Comparison of ENCODE assay signal across 13 cellular contexts in the genomic region with DNA sequence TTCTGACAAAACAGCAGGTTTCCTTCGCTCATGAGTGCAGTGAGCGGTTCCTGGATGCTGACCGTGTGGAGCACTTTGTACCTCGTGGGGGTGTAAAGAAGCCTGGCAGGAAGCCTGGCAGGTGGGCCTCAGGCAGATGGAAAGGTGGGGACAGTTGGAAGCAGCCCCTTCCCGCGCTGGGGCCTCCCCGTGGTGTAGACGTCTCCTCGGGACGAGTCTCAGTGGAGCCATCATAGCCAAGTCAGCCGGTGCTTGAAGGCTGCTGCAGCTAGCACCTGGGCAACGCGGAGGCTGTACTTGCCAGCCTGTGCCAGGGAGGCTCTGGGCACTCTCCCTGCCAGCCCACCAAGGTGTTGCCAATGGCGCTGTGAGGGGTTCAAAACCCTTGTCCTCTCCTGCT.
DNase-seq lines count a peak whose midpoint lies in the region; ATAC-seq and TF ChIP-seq lines count a peak whose summit lies in the region.
"Had no signal": no experiment of that assay in that cellular context is flagged by ENCODE, and none has a peak within 500 bp of the region (broad histone marks: within the 10 kb centered on the region; RNA-seq: fewer than 3 reads in every experiment).

No MANE protein-coding gene starts in this region.

- ATAC-seq in heart left ventricle = no peak
- ATAC-seq in left lobe of liver = no peak
- no peak for ATAC-seq in GM21447 (IDR thresholded peaks at IDR 0.05; ENCODE audit: unreplicated experiment)

- DNase-seq in right atrium auricular region (ENCODE audit: low spot score) = peak; percentile 13
- DNase-seq in heart left ventricle = no peak
- DNase-seq in left lobe of liver (ENCODE audit: low spot score) = peak; percentile 23
- DNase-seq in posterior vena cava (ENCODE audit: low spot score) = peak; percentile 79
- DNase-seq in amygdala (lab: John Stamatoyannopoulos, UW) = no peak
- no peak for DNase-seq in effector memory CD4-positive, alpha-beta T cell
- DNase-seq: ACHN; CD4-positive, CD25-positive, alpha-beta regulatory T cell; DMS53; GF-D8; IMR-90 had no signal

- no peaks in the 10 kb centered on the region for H3K4me1 ChIP-seq in right atrium auricular region
- no peaks in the 10 kb centered on the region for H3K4me1 ChIP-seq in heart left ventricle
- no peaks in the 10 kb centered on the region for H3K4me1 ChIP-seq in effector memory CD4-positive, alpha-beta T cell (ENCODE audit: control insufficient read depth, insufficient read depth, low read length, poor library complexity, severe bottlenecking)
- H3K4me1 ChIP-seq: BLaER1 treated with 17β-estradiol and CSF1 and Interleukin-3, amounts not matched to agents 10 nM and 100 nM had no signal

- TF ChIP-seq CTCF in right atrium auricular region (IDR thresholded peaks at IDR 0.05) = no peak
- TF ChIP-seq CTCF in heart left ventricle (IDR thresholded peaks at IDR 0.05) = no peak

- WGBS in heart left ventricle, 4 donors = 56 to 66% (median 65%) methylated on average over 14 of the region's 14 CpGs

- H3K27ac ChIP-seq in right atrium auricular region (no peak overlapping the region), heart left ventricle (no peak overlapping the region)
- no peak overlapping the region for H3K27ac ChIP-seq in effector memory CD4-positive, alpha-beta T cell (ENCODE audit: insufficient read depth, low read length, poor library complexity, severe bottlenecking)
- H3K27ac ChIP-seq: BLaER1 treated with 17β-estradiol and CSF1 and Interleukin-3, amounts not matched to agents 10 nM and 100 nM had no signal

- H3K4me3 ChIP-seq in right atrium auricular region (no peak overlapping the region), heart left ventricle (no peak overlapping the region)
- no peak overlapping the region for H3K4me3 ChIP-seq in effector memory CD4-positive, alpha-beta T cell (ENCODE audit: insufficient read depth, low read depth, low read length, poor library complexity, severe bottlenecking)
- H3K4me3 ChIP-seq: BLaER1 treated with 17β-estradiol and CSF1 and Interleukin-3, amounts not matched to agents 10 nM and 100 nM had no signal

- no peaks in the 10 kb centered on the region for H3K27me3 ChIP-seq in right atrium auricular region
- H3K27me3 ChIP-seq in heart left ventricle = no peaks in the 10 kb centered on the region
- H3K27me3 ChIP-seq in effector memory CD4-positive, alpha-beta T cell (replicated peaks; ENCODE audit: control insufficient read depth, insufficient read depth, low read length, poor library complexity, severe bottlenecking) = no peaks in the 10 kb centered on the region
- H3K27me3 ChIP-seq: BLaER1 treated with 17β-estradiol and CSF1 and Interleukin-3, amounts not matched to agents 10 nM and 100 nM had no signal

- TF ChIP-seq POLR2A in heart left ventricle (IDR thresholded peaks at IDR 0.05) = no peak

- intact Hi-C loops in heart left ventricle (cut with DNase I) (no loop called here), posterior vena cava (cut with DNase I) (no loop called here)

- no peaks in the 10 kb centered on the region for H3K9me3 ChIP-seq in right atrium auricular region
- no peaks in the 10 kb centered on the region for H3K9me3 ChIP-seq in heart left ventricle
- H3K9me3 ChIP-seq in effector memory CD4-positive, alpha-beta T cell (ENCODE audit: control insufficient read depth, low read length) = no peaks in the 10 kb centered on the region
- H3K9me3 ChIP-seq: BLaER1 treated with 17β-estradiol and CSF1 and Interleukin-3, amounts not matched to agents 10 nM and 100 nM had no signal

- H3K36me3 ChIP-seq in right atrium auricular region (no peaks in the 10 kb centered on the region), heart left ventricle (no peaks in the 10 kb centered on the region)
- no peaks in the 10 kb centered on the region for H3K36me3 ChIP-seq in effector memory CD4-positive, alpha-beta T cell (ENCODE audit: control insufficient read depth, insufficient read depth, low read length)
- H3K36me3 ChIP-seq: BLaER1 treated with 17β-estradiol and CSF1 and Interleukin-3, amounts not matched to agents 10 nM and 100 nM had no signal

Comparison
In these comparisons a context has a peak if more than half of its experiments do, and no peak if none do; other contexts are left out.
1. DNase-seq: peak in right atrium auricular region (single experiment), left lobe of liver (single experiment) and posterior vena cava (single experiment); none in heart left ventricle (0 of 5), amygdala (0 of 56) and effector memory CD4-positive, alpha-beta T cell (0 of 3).